ENCODE assay signal across 33 cellular contexts in the genomic region with DNA sequence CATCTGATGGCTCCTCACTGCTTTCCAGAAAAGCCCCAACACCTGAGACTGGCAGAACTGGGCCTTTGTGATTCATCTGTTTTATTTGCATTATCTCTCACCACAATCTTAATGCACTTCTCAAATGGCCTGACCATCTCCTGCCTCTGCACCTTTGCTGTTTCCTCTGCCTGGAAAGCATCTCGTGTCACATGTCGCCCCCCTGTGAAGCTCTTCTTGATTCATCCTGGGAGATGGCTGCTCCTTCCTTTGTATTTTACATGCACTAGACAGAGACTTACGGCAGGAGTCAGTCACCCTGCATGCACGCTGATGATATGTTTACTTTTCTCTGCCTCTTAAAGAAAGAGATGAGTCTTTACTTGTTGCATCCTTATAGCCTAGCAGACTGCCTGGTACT. TPM values are rescaled to one million over a fixed set of nuclear protein-coding genes. Genes with fewer than 3 reads are reported as not detected.
A peak's percentile ranks its signal among the peaks of the same experiment; 100 is the strongest.
DNase-seq lines count a peak whose midpoint lies in the region; ATAC-seq and TF ChIP-seq lines count a peak whose summit lies in the region.
"Had no signal": no experiment of that assay in that cellular context is flagged by ENCODE, and none has a peak within 500 bp of the region (broad histone marks: within the 10 kb centered on the region; RNA-seq: fewer than 3 reads in every experiment).

No MANE protein-coding gene starts in this region.

- no peak overlapping the region for H3K27ac ChIP-seq in GM23338 (ENCODE audit: low read depth)
- H3K27ac ChIP-seq: adrenal gland; BLaER1 treated with 17β-estradiol and CSF1 and Interleukin-3, amounts not matched to agents 10 nM and 100 nM; colonic mucosa; KMS-11; lower lobe of right lung; ovary; right atrium auricular region; SJCRH30; tibial nerve had no signal

- H3K27me3 Mint-ChIP-seq in GM23338 (ENCODE audit: insufficient read depth, low read depth, poor library complexity) = peaks cover 10% of the 10 kb centered on the region
- peaks cover 23% of the 10 kb centered on the region for H3K27me3 Mint-ChIP-seq in activated T-cell treated with anti-CD3 and anti-CD28 coated beads, Interleukin-2, amount 50 U/mL, for 4 hours (ENCODE audit: low read depth)

- H3K4me2 ChIP-seq in GM23338 = no peak overlapping the region
- H3K4me2 ChIP-seq: BLaER1 treated with 17β-estradiol and CSF1 and Interleukin-3, amounts not matched to agents 10 nM and 100 nM; KMS-11; smooth muscle cell had no signal

- peaks cover 7% of the 10 kb centered on the region for H3K9me2 ChIP-seq in GM23338 (ENCODE audit: insufficient read depth)

- H3K4me3 Mint-ChIP-seq in GM23338 = no peak overlapping the region
- no peak overlapping the region for H3K4me3 Mint-ChIP-seq in activated T-cell treated with anti-CD3 and anti-CD28 coated beads, Interleukin-2, amount 50 U/mL, for 4 hours
- H3K4me3 Mint-ChIP-seq: activated B cell treated with CpG ODN at 0.5 μM for 24 hours; activated naive CD4-positive, alpha-beta T cell treated with anti-CD3 and anti-CD28 coated beads for 36 hours; activated T-helper 1 cell treated with anti-CD3 and anti-CD28 coated beads, Interleukin-12 subunit alpha, Interleukin-12 subunit beta, Interleukin-2, Interleukin-4 antibody, amounts not matched to agents 30 ng/mL and 10 ng/mL and 1 ng/mL, durations not matched to agents 14 hours and 24 hours and 36 hours; natural killer cell treated with Interleukin-12 subunit alpha and Interleukin-12 subunit beta and Interleukin-15 and Interleukin-18, amount 100 ng/mL, for 72 hours had no signal

- ATAC-seq in GM23338 (no peak), HG02642 (IDR thresholded peaks at IDR 0.05; ENCODE audit: poor library complexity, unreplicated experiment) (no peak)
- ATAC-seq in activated T-cell treated with anti-CD3 and anti-CD28 coated beads, Interleukin-2, amount 50 U/mL, for 4 hours = no peak
- ATAC-seq: lower lobe of right lung, mucosa of descending colon, Panc1 had no signal

- H3K4me3 ChIP-seq in GM23338 = no peak overlapping the region
- no peak overlapping the region for H3K4me3 ChIP-seq in epithelial cell of esophagus (ENCODE audit: low read length)
- H3K4me3 ChIP-seq: adrenal gland; BLaER1 treated with 17β-estradiol and CSF1 and Interleukin-3, amounts not matched to agents 10 nM and 100 nM; colonic mucosa; lower lobe of right lung; mucosa of descending colon; ovary; right atrium auricular region; SJCRH30; smooth muscle cell; tibial nerve had no signal

- no peaks in the 10 kb centered on the region for H3K36me3 Mint-ChIP-seq in GM23338 (ENCODE audit: low read depth)
- H3K36me3 Mint-ChIP-seq in activated T-cell treated with anti-CD3 and anti-CD28 coated beads, Interleukin-2, amount 50 U/mL, for 4 hours (ENCODE audit: insufficient read depth) = no peaks in the 10 kb centered on the region
- H3K36me3 Mint-ChIP-seq: natural killer cell treated with Interleukin-12 subunit alpha and Interleukin-12 subunit beta and Interleukin-15 and Interleukin-18, amount 100 ng/mL, for 72 hours had no signal

- no peaks in the 10 kb centered on the region for H3F3A ChIP-seq in GM23338 (replicated peaks; ENCODE audit: low read depth)

- H3K4me1 ChIP-seq in GM23338 (ENCODE audit: insufficient read depth) = peaks cover 5% of the 10 kb centered on the region; the same call in 1 of the 2 replicates
- H3K4me1 ChIP-seq: adrenal gland, SJCRH30 had no signal

- no peaks in the 10 kb centered on the region for H3K79me2 ChIP-seq in GM23338 (replicated peaks; ENCODE audit: insufficient read depth)

- no peaks in the 10 kb centered on the region; the same call in 2 of the 3 replicates for H3K9me3 Mint-ChIP-seq in GM23338
- no peaks in the 10 kb centered on the region for H3K9me3 Mint-ChIP-seq in activated T-cell treated with anti-CD3 and anti-CD28 coated beads, Interleukin-2, amount 50 U/mL, for 4 hours
- H3K9me3 Mint-ChIP-seq: activated B cell treated with CpG ODN at 0.5 μM for 24 hours; activated naive CD4-positive, alpha-beta T cell treated with anti-CD3 and anti-CD28 coated beads for 36 hours; activated T-helper 1 cell treated with anti-CD3 and anti-CD28 coated beads, Interleukin-12 subunit alpha, Interleukin-12 subunit beta, Interleukin-2, Interleukin-4 antibody, amounts not matched to agents 30 ng/mL and 10 ng/mL and 1 ng/mL, durations not matched to agents 14 hours and 24 hours and 36 hours; natural killer cell treated with Interleukin-12 subunit alpha and Interleukin-12 subunit beta and Interleukin-15 and Interleukin-18, amount 100 ng/mL, for 72 hours had no signal

- H3K4me1 Mint-ChIP-seq in GM23338 = peaks cover 19% of the 10 kb centered on the region
- H3K4me1 Mint-ChIP-seq in activated T-cell treated with anti-CD3 and anti-CD28 coated beads, Interleukin-2, amount 50 U/mL, for 4 hours (ENCODE audit: low read depth) = no peaks in the 10 kb centered on the region

- H3K36me3 ChIP-seq in GM23338 (ENCODE audit: insufficient read depth) = no peaks in the 10 kb centered on the region
- H3K36me3 ChIP-seq: adrenal gland; BLaER1 treated with 17β-estradiol and CSF1 and Interleukin-3, amounts not matched to agents 10 nM and 100 nM; colonic mucosa; lower lobe of right lung; ovary; right atrium auricular region; SJCRH30; tibial nerve had no signal

- H2AFZ ChIP-seq in GM23338 = peak overlapping the region; percentile 28; the same call in 1 of the 2 replicates

- DNase-seq in A172 (ENCODE audit: low spot score) (peak; percentile 11), GM23338 (ENCODE audit: low spot score) (no peak), NCI-H526 treated with DMSO at 0.1 percent for 48 hours (lab: John Stamatoyannopoulos, UW) (peak; percentile 29), epithelial cell of esophagus (ENCODE audit: low read depth) (peak; percentile 58), GM10266 (ENCODE audit: extremely low spot score) (no peak)
- DNase-seq in stimulated activated naive CD4-positive, alpha-beta T cell treated with Interleukin-2 at 50 U/mL for 16 hours (lab: John Stamatoyannopoulos, UW) = no peak
- DNase-seq in activated T-cell treated with anti-CD3 and anti-CD28 coated beads, Interleukin-2, amount 50 U/mL, for 4 hours = no peak
- DNase-seq: activated B cell treated with CpG ODN at 0.5 μM for 24 hours; activated CD4-positive, alpha-beta T cell treated with anti-CD3 and anti-CD28 coated beads, Interleukin-2, amount 50 U/mL, for 1 hour; activated naive CD4-positive, alpha-beta T cell treated with anti-CD3 and anti-CD28 coated beads for 36 hours; adrenal gland; colonic mucosa; COR-L47; DMS79 treated with DMSO at 0.1 percent for 48 hours; effector CD8-positive, alpha-beta T cell; kidney; lower lobe of right lung; mucosa of descending colon; NCI-H1436 treated with DMSO at 0.1 percent for 48 hours; NCI-H524 treated with DMSO at 0.1 percent for 48 hours; ovary; SJCRH30; stimulated activated CD4-positive, alpha-beta T cell treated with anti-CD3 and anti-CD28 coated beads, Interleukin-1b, Interleukin-23, amount 100 ng/mL, for 48 hours had no signal

- no peak for TF ChIP-seq CTCF in GM23338 (conservative IDR thresholded peaks at IDR 0.05; ENCODE audit: low read depth in 2 of 2)
- peak; percentile 52 for TF ChIP-seq CTCF in epithelial cell of esophagus (IDR thresholded peaks at IDR 0.05; ENCODE audit: insufficient read depth, low read depth, low read length, missing control alignments)
- no peak for TF ChIP-seq CTCF in GM10266 (IDR thresholded peaks at IDR 0.05; ENCODE audit: control insufficient read depth, insufficient read depth, low read depth, missing control alignments)

- no peak overlapping the region for H3K27ac Mint-ChIP-seq in GM23338
- H3K27ac Mint-ChIP-seq: activated B cell treated with CpG ODN at 0.5 μM for 24 hours; activated naive CD4-positive, alpha-beta T cell treated with anti-CD3 and anti-CD28 coated beads for 36 hours; activated T-helper 1 cell treated with anti-CD3 and anti-CD28 coated beads, Interleukin-12 subunit alpha, Interleukin-12 subunit beta, Interleukin-2, Interleukin-4 antibody, amounts not matched to agents 30 ng/mL and 10 ng/mL and 1 ng/mL, durations not matched to agents 14 hours and 24 hours and 36 hours; natural killer cell treated with Interleukin-12 subunit alpha and Interleukin-12 subunit beta and Interleukin-15 and Interleukin-18, amount 100 ng/mL, for 72 hours had no signal

- no peaks in the 10 kb centered on the region for H3K27me3 ChIP-seq in GM23338 (ENCODE audit: insufficient read depth)
- H3K27me3 ChIP-seq: adrenal gland; BLaER1 treated with 17β-estradiol and CSF1 and Interleukin-3, amounts not matched to agents 10 nM and 100 nM; colonic mucosa; ovary; right atrium auricular region; SJCRH30 had no signal

- H4K20me1 ChIP-seq in GM23338 (replicated peaks; ENCODE audit: insufficient read depth) = no peaks in the 10 kb centered on the region
- H4K20me1 ChIP-seq: BLaER1 treated with 17β-estradiol and CSF1 and Interleukin-3, amounts not matched to agents 10 nM and 100 nM had no signal

TF ChIP-seq in GM23338, 12 proteins besides CTCF, POLR2A, EP300 and RAD21 (continues in another document):
- TF ChIP-seq POLR2AphosphoS5 (IDR thresholded peaks at IDR 0.05; ENCODE audit: low read depth) (no peak), EZH2phosphoT487 (IDR thresholded peaks at IDR 0.05; ENCODE audit: unreplicated experiment) (no peak), ZNF331 (CRISPR knock-in tag; IDR thresholded peaks at IDR 0.05; ENCODE audit: low read depth) (no peak), EZH2 (IDR thresholded peaks at IDR 0.05; ENCODE audit: low read depth, unreplicated experiment) (no peak)

RNA-seq across cellular contexts. Expression of gene HNF1B, which starts 30.0 kb away (rescaled TPM):
- not detected in 2 replicates for total RNA-seq in A172 (2014; rRNA removed; shearing (Covaris generic))
- total RNA-seq in GM23338 (2014; rRNA removed; shearing (Covaris generic)) = 0.04 and 0.07 TPM in 2 replicates
- 0.19 TPM in 1 of 2 replicates, not detected in the other for polyA plus RNA-seq in GM23338 (2016; fragmentation: Nextera tagmentation; extraction: Ambion mirVana)
- under 1 TPM in 1 of 3 donors, not detected in 2; 0.16 TPM for total RNA-seq in activated T-cell treated with anti-CD3 and anti-CD28 coated beads, Interleukin-2, amount 50 U/mL, for 4 hours
- total RNA-seq: activated naive CD4-positive, alpha-beta T cell treated with anti-CD3 and anti-CD28 coated beads for 36 hours; right atrium auricular region; SJCRH30; smooth muscle cell; tibial nerve had no signal
- polyA plus RNA-seq: AG04450, smooth muscle cell had no signal

Comparison
In these comparisons a context has a peak if more than half of its experiments do, and no peak if none do; other contexts are left out.
1. DNase-seq: peak in A172 (single experiment), NCI-H526 treated with DMSO at 0.1 percent for 48 hours (single experiment) and epithelial cell of esophagus (single experiment); none in GM23338 (single experiment), GM10266 (single experiment), stimulated activated naive CD4-positive, alpha-beta T cell treated with Interleukin-2 at 50 U/mL for 16 hours (single experiment) and activated T-cell treated with anti-CD3 and anti-CD28 coated beads, Interleukin-2, amount 50 U/mL, for 4 hours (single experiment).